8 cellular contexts compared by ENCODE assay signal in genomic region chr7:87471430-87471829, GRCh38.
"Had no signal": no experiment of that assay in that cellular context is flagged by ENCODE, and none has a peak within 500 bp of the region (broad histone marks: within the 10 kb centered on the region; RNA-seq: fewer than 3 reads in every experiment).

No MANE protein-coding gene starts in this region.

- ATAC-seq: HCT116 had no signal

- H3K4me3 ChIP-seq: GM23248, HAP-1 had no signal

- H2AFZ ChIP-seq: GM23248 had no signal

- DNase-seq: GM23248, GOT3, H7, HFFc6, KG1 had no signal

- H3K9me3 ChIP-seq: HAP-1 had no signal

- H3K36me3 ChIP-seq: HAP-1 had no signal

- H3K9ac ChIP-seq: GM23248 had no signal

- H3K27ac ChIP-seq: GM23248, HL-60 had no signal
